Comparison of ENCODE assay signal across 1 cellular context in genomic region chr18:22020867-22021370, GRCh38.
TF ChIP-seq lines count a peak whose summit lies in the region.

No MANE protein-coding gene starts in this region.

TF ChIP-seq in HepG2, 621 proteins besides CTCF, POLR2A, EP300 and RAD21 (continued from another document):
- peak; percentile 69; the same call in 1 of the 2 replicates for TF ChIP-seq ZKSCAN1 (IDR thresholded peaks at IDR 0.05; ENCODE audit: low read length)
- no peak for TF ChIP-seq BCL3 (CRISPR knock-in tag; IDR thresholded peaks at IDR 0.05)
- TF ChIP-seq ATM (IDR thresholded peaks at IDR 0.05; ENCODE audit: borderline replicate concordance): no peak
- TF ChIP-seq ZNF746 (CRISPR knock-in tag; IDR thresholded peaks at IDR 0.05): 0 out of 2 replicates have a peak, but pooled peaks have one; percentile 30
- no peak for TF ChIP-seq ZBTB40 (IDR thresholded peaks at IDR 0.05)
- TF ChIP-seq ZBTB40 (CRISPR knock-in tag; IDR thresholded peaks at IDR 0.05): no peak
